ENCODE assay signal across 25 cellular contexts in the genomic region with DNA sequence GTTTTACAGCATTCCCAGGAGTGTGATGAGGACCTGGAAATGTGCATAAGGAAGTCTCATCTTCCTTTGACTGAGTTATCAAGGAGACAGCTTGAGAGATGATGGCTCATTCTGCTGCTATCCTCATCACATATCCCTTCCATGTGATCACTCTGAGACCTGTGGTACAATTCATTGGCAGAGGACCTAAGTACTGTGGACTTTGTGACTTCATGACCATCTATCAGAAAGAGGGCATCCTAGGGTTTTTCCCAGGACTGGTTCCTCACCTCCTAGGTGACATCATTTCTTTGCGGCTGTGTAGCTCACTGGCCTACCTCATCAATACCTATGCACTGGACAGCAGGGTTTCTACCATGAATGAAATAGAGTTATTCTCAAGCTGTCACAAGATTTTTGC.
A peak's percentile ranks its signal among the peaks of the same experiment; 100 is the strongest.
DNase-seq lines count a peak whose midpoint lies in the region; ATAC-seq and TF ChIP-seq lines count a peak whose summit lies in the region.
"Had no signal": no experiment of that assay in that cellular context is flagged by ENCODE, and none has a peak within 500 bp of the region (broad histone marks: within the 10 kb centered on the region; RNA-seq: fewer than 3 reads in every experiment).

No MANE protein-coding gene starts in this region.

- H3K36me3 Mint-ChIP-seq in activated CD4-positive, alpha-beta T cell treated with anti-CD3 and anti-CD28 coated beads, Interleukin-2, amount 10 ng/mL, durations not matched to agents 24 days and 14 days (ENCODE audit: low read depth), result peaks cover 9% of the 10 kb centered on the region
- H3K36me3 Mint-ChIP-seq in activated T-helper 17 cell treated with anti-CD3 and anti-CD28 coated beads, Interleukin-2, amount 50 U/mL, for 72 hours (ENCODE audit: low read depth), result no peaks in the 10 kb centered on the region
- no peaks in the 10 kb centered on the region for H3K36me3 Mint-ChIP-seq in stimulated activated memory B cell treated with anti-CD40 and anti-IgM and Interleukin-4, amounts not matched to agents 10 μg/mL and 1 μg/mL and 100 μg/mL, for 72 hours
- H3K36me3 Mint-ChIP-seq: CD14-positive monocyte had no signal

- H3K9ac ChIP-seq in colonic mucosa (ENCODE audit: low read depth in 2 of 2, low read length in 2 of 2), result no peak overlapping the region
- H3K9ac ChIP-seq: KMS-11 had no signal

- no peaks in the 10 kb centered on the region for H3K27me3 Mint-ChIP-seq in activated CD4-positive, alpha-beta T cell treated with anti-CD3 and anti-CD28 coated beads, Interleukin-2, amount 10 ng/mL, durations not matched to agents 24 days and 14 days
- H3K27me3 Mint-ChIP-seq in activated T-helper 17 cell treated with anti-CD3 and anti-CD28 coated beads, Interleukin-2, amount 50 U/mL, for 72 hours, result no peaks in the 10 kb centered on the region
- no peaks in the 10 kb centered on the region for H3K27me3 Mint-ChIP-seq in stimulated activated memory B cell treated with anti-CD40 and anti-IgM and Interleukin-4, amounts not matched to agents 10 μg/mL and 1 μg/mL and 100 μg/mL, for 72 hours
- H3K27me3 Mint-ChIP-seq: CD8-positive, alpha-beta memory T cell; IgD-negative memory B cell had no signal

- H3K36me3 ChIP-seq in colonic mucosa, result no peaks in the 10 kb centered on the region
- H3K36me3 ChIP-seq: BE2C had no signal

- no peak overlapping the region for H3K27ac ChIP-seq in colonic mucosa
- H3K27ac ChIP-seq: KMS-11 had no signal

- H3K9me3 Mint-ChIP-seq in activated CD4-positive, alpha-beta T cell treated with anti-CD3 and anti-CD28 coated beads, Interleukin-2, amount 10 ng/mL, durations not matched to agents 24 days and 14 days, result peaks cover 26% of the 10 kb centered on the region
- H3K9me3 Mint-ChIP-seq in activated T-helper 17 cell treated with anti-CD3 and anti-CD28 coated beads, Interleukin-2, amount 50 U/mL, for 72 hours, result peaks cover 3% of the 10 kb centered on the region
- no peaks in the 10 kb centered on the region for H3K9me3 Mint-ChIP-seq in stimulated activated memory B cell treated with anti-CD40 and anti-IgM and Interleukin-4, amounts not matched to agents 10 μg/mL and 1 μg/mL and 100 μg/mL, for 72 hours
- H3K9me3 Mint-ChIP-seq: IgD-negative memory B cell had no signal

- H3K27ac Mint-ChIP-seq in activated CD4-positive, alpha-beta T cell treated with anti-CD3 and anti-CD28 coated beads, Interleukin-2, amount 10 ng/mL, durations not matched to agents 24 days and 14 days, result no peak overlapping the region
- peak overlapping the region; percentile 28 for H3K27ac Mint-ChIP-seq in activated T-helper 17 cell treated with anti-CD3 and anti-CD28 coated beads, Interleukin-2, amount 50 U/mL, for 72 hours
- H3K27ac Mint-ChIP-seq in stimulated activated memory B cell treated with anti-CD40 and anti-IgM and Interleukin-4, amounts not matched to agents 10 μg/mL and 1 μg/mL and 100 μg/mL, for 72 hours, result peak overlapping the region; percentile 62
- H3K27ac Mint-ChIP-seq: CD14-positive monocyte; CD8-positive, alpha-beta memory T cell had no signal

- DNase-seq in activated CD4-positive, alpha-beta T cell treated with anti-CD3 and anti-CD28 coated beads, Interleukin-2, amount 10 ng/mL, durations not matched to agents 24 days and 14 days, result peak; percentile 38
- DNase-seq in activated CD4-positive, alpha-beta T cell treated with anti-CD3 and anti-CD28 coated beads for 4 hours, result no peak
- DNase-seq in left colon (no peak), colonic mucosa (no peak), dermis blood vessel endothelial cell (no peak)
- no peak for DNase-seq in stimulated activated CD4-positive, alpha-beta T cell treated with anti-CD3 and anti-CD28 coated beads, Interleukin-2, amount 100 ng/mL, for 48 hours
- DNase-seq: 8988T; ACHN; BE2C; CD8-positive, alpha-beta memory T cell; DMS 273 treated with DMSO at 0.1 percent for 48 hours; DND-41; MM.1S; NCI-H1694 treated with DMSO at 0.1 percent for 48 hours; NCI-H2081; NCI-H2227 treated with DMSO at 0.1 percent for 48 hours; NCI-H526 treated with DMSO at 0.1 percent for 48 hours; SHP77 treated with DMSO at 0.1 percent for 48 hours had no signal

- no peak overlapping the region for H3K4me3 Mint-ChIP-seq in activated CD4-positive, alpha-beta T cell treated with anti-CD3 and anti-CD28 coated beads, Interleukin-2, amount 10 ng/mL, durations not matched to agents 24 days and 14 days
- H3K4me3 Mint-ChIP-seq in activated T-helper 17 cell treated with anti-CD3 and anti-CD28 coated beads, Interleukin-2, amount 50 U/mL, for 72 hours, result no peak overlapping the region
- no peak overlapping the region for H3K4me3 Mint-ChIP-seq in stimulated activated memory B cell treated with anti-CD40 and anti-IgM and Interleukin-4, amounts not matched to agents 10 μg/mL and 1 μg/mL and 100 μg/mL, for 72 hours
- H3K4me3 Mint-ChIP-seq: CD14-positive monocyte; CD8-positive, alpha-beta memory T cell; IgD-negative memory B cell had no signal

- no peaks in the 10 kb centered on the region for H3K27me3 ChIP-seq in colonic mucosa
- H3K27me3 ChIP-seq: BE2C had no signal

- H3K4me3 ChIP-seq in colonic mucosa, result no peak overlapping the region

- H3K4me1 Mint-ChIP-seq in activated CD4-positive, alpha-beta T cell treated with anti-CD3 and anti-CD28 coated beads, Interleukin-2, amount 10 ng/mL, durations not matched to agents 24 days and 14 days, result peaks cover 20% of the 10 kb centered on the region
- H3K4me1 Mint-ChIP-seq in activated T-helper 17 cell treated with anti-CD3 and anti-CD28 coated beads, Interleukin-2, amount 50 U/mL, for 72 hours, result peaks cover 21% of the 10 kb centered on the region
- peaks cover 30% of the 10 kb centered on the region for H3K4me1 Mint-ChIP-seq in stimulated activated memory B cell treated with anti-CD40 and anti-IgM and Interleukin-4, amounts not matched to agents 10 μg/mL and 1 μg/mL and 100 μg/mL, for 72 hours
- H3K4me1 Mint-ChIP-seq: CD14-positive monocyte had no signal

- TF ChIP-seq CTCF in colonic mucosa (IDR thresholded peaks at IDR 0.05), result no peak

- H3K9me3 ChIP-seq in colonic mucosa, result no peaks in the 10 kb centered on the region
- H3K9me3 ChIP-seq: BE2C had no signal

- intact Hi-C loops in activated CD4-positive, alpha-beta T cell treated with anti-CD3 and anti-CD28 coated beads, Interleukin-2, amount 10 ng/mL, durations not matched to agents 24 days and 14 days (cut with micrococcal nuclease), result no loop called here
- intact Hi-C loops in left colon (cut with DNase I, micrococcal nuclease), result no loop called here
- intact Hi-C loops in colonic mucosa (cut with DNase I), result no loop called here

- no peaks in the 10 kb centered on the region for H3K4me1 ChIP-seq in colonic mucosa
- H3K4me1 ChIP-seq: BE2C had no signal

- peak; percentile 74 for ATAC-seq in activated T-helper 17 cell treated with anti-CD3 and anti-CD28 coated beads, Interleukin-2, amount 50 U/mL, for 72 hours (replicated peaks)
- ATAC-seq in left colon, result peak; percentile 8
- ATAC-seq in stimulated activated memory B cell treated with anti-CD40 and anti-IgM and Interleukin-4, amounts not matched to agents 10 μg/mL and 1 μg/mL and 100 μg/mL, for 72 hours, result no peak
- ATAC-seq: HCT116, Panc1 had no signal
